In the genomic region with DNA sequence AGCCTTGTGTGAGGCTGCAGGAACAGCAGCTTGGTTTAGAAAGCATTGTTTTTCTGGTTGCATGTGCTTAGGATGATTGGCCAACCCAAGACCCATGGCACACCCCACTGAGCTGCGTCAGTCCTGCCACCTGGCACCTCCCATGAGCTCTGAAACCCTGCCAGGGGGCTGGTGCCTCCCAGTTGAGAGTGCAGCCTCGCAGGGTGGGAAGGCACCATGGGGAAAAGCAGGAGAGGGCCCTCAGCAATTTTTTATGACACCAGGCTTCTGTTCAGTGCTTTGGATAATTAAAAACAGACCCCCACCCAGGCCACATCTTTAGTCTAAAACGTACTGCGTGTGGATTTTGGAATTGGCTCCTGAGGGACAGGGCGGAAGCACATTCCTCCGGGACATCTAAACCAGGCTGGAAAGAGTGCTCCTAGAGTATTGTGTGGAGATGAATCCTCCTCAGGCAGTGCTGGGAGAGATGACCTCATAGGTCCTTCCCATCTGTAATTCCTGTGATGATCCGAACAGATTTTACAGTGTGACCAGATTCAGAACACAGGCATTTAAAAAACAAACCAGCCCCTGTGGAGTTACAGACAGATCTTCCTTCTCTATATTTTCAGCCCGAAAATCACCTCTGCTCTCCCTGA, we compare ENCODE assay signal across 24 cellular contexts.
DNase-seq lines count a peak whose midpoint lies in the region; ATAC-seq and TF ChIP-seq lines count a peak whose summit lies in the region.
"Had no signal": no experiment of that assay in that cellular context is flagged by ENCODE, and none has a peak within 500 bp of the region (broad histone marks: within the 10 kb centered on the region; RNA-seq: fewer than 3 reads in every experiment).

No MANE protein-coding gene starts in this region.

- H3K27ac Mint-ChIP-seq in HFFc6, result no peak overlapping the region
- no peak overlapping the region for H3K27ac Mint-ChIP-seq in MCF 10A (ENCODE audit: low read depth, unreplicated experiment)
- H3K27ac Mint-ChIP-seq: activated CD4-positive, alpha-beta T cell treated with anti-CD3 and anti-CD28 coated beads for 36 hours; activated naive CD4-positive, alpha-beta T cell treated with anti-CD3 and anti-CD28 coated beads for 36 hours; dendritic cell treated with granulocyte-macrophage colony-stimulating factor and Interleukin-4, amounts not matched to agents 40 ng/mL and 50 ng/mL, for 4 days; stimulated activated naive B cell treated with anti-CD40 and anti-IgM and Interleukin-4, amounts not matched to agents 10 μg/mL and 1 μg/mL and 100 μg/mL, for 72 hours had no signal

- H3K14ac ChIP-seq in IMR-90 (replicated peaks; ENCODE audit: low read depth, low read length), result no peak overlapping the region

- in situ Hi-C loops in IMR-90 (cut with MboI; ENCODE audit: low sequenced_read_pairs), result no loop called here

- peaks cover 5% of the 10 kb centered on the region for H3K9me1 ChIP-seq in IMR-90 (ENCODE audit: insufficient read depth, low read length)

- no peaks in the 10 kb centered on the region for H3K4me1 ChIP-seq in IMR-90 (ENCODE audit: control insufficient read depth, insufficient read depth, low read length)
- peaks cover 22% of the 10 kb centered on the region for H3K4me1 ChIP-seq in smooth muscle cell (ENCODE audit: low read depth)
- H3K4me1 ChIP-seq: BLaER1, esophagus squamous epithelium had no signal

- TF ChIP-seq POLR2A in IMR-90 (IDR thresholded peaks at IDR 0.05; ENCODE audit: low read depth, low read length), result no peak

- peaks cover 5% of the 10 kb centered on the region for H3F3A ChIP-seq in smooth muscle cell (ENCODE audit: low read depth)

- H3K36me3 ChIP-seq in IMR-90 (ENCODE audit: control insufficient read depth, insufficient read depth, low read length) (no peaks in the 10 kb centered on the region), smooth muscle cell (ENCODE audit: low read depth) (no peaks in the 10 kb centered on the region)
- H3K36me3 ChIP-seq: BLaER1, esophagus squamous epithelium, ovary had no signal

- no peak for TF ChIP-seq RAD21 in IMR-90 (IDR thresholded peaks at IDR 0.05; ENCODE audit: low read length)

- H3K4me3 Mint-ChIP-seq in HFFc6, result no peak overlapping the region
- H3K4me3 Mint-ChIP-seq in MCF 10A (ENCODE audit: unreplicated experiment), result no peak overlapping the region
- H3K4me3 Mint-ChIP-seq: activated CD4-positive, alpha-beta T cell treated with anti-CD3 and anti-CD28 coated beads for 36 hours; activated naive CD4-positive, alpha-beta T cell treated with anti-CD3 and anti-CD28 coated beads for 36 hours; dendritic cell treated with granulocyte-macrophage colony-stimulating factor and Interleukin-4, amounts not matched to agents 40 ng/mL and 50 ng/mL, for 4 days; stimulated activated naive B cell treated with anti-CD40 and anti-IgM and Interleukin-4, amounts not matched to agents 10 μg/mL and 1 μg/mL and 100 μg/mL, for 72 hours had no signal

- no peak overlapping the region for H3K56ac ChIP-seq in IMR-90 (ENCODE audit: extremely low read depth, insufficient read depth, low read length)

- no peak overlapping the region for H2BK15ac ChIP-seq in IMR-90 (ENCODE audit: low read depth, low read length)

- H4K20me1 ChIP-seq in IMR-90 (ENCODE audit: insufficient read depth, low read length) (no peaks in the 10 kb centered on the region), smooth muscle cell (ENCODE audit: low read depth) (no peaks in the 10 kb centered on the region)
- H4K20me1 ChIP-seq: BLaER1 had no signal

- ATAC-seq in IMR-90 (ENCODE audit: low read depth) (peak; percentile 58; the same call in 1 of the 2 replicates), left cardiac atrium (peak; percentile 34 to 82), GM19467 (IDR thresholded peaks at IDR 0.05; ENCODE audit: unreplicated experiment) (no peak)
- ATAC-seq: activated CD4-positive, alpha-beta T cell treated with anti-CD3 and anti-CD28 coated beads for 36 hours; K562; stimulated activated naive B cell treated with anti-CD40 and anti-IgM and Interleukin-4, amounts not matched to agents 10 μg/mL and 1 μg/mL and 100 μg/mL, for 72 hours had no signal

- H3K27me3 Mint-ChIP-seq in HFFc6 (ENCODE audit: insufficient read depth) (peaks cover 7% of the 10 kb centered on the region; the same call in 1 of the 2 replicates), MCF 10A (ENCODE audit: insufficient read depth, unreplicated experiment) (no peaks in the 10 kb centered on the region)
- H3K27me3 Mint-ChIP-seq: dendritic cell treated with granulocyte-macrophage colony-stimulating factor and Interleukin-4, amounts not matched to agents 40 ng/mL and 50 ng/mL, for 4 days had no signal

- H3K4me2 ChIP-seq in IMR-90 (ENCODE audit: low read depth, low read length) (no peak overlapping the region), smooth muscle cell (peak overlapping the region; percentile 44)
- H3K4me2 ChIP-seq: BLaER1 had no signal

- no peak overlapping the region for H3K27ac ChIP-seq in IMR-90 (ENCODE audit: insufficient read depth, low read length)
- H3K27ac ChIP-seq in smooth muscle cell (ENCODE audit: low read depth), result peak overlapping the region; percentile 67
- H3K27ac ChIP-seq: BLaER1, esophagus squamous epithelium, HL-60, ovary had no signal

- intact Hi-C loops in IMR-90 (cut with micrococcal nuclease), result no loop called here
- intact Hi-C loops in left cardiac atrium (cut with DNase I), result no loop called here
- intact Hi-C loops in MCF 10A (cut with micrococcal nuclease), result no loop called here

- whole genome bisulfite sequencing in IMR-90 (ENCODE audit: extremely low coverage in 2 of 2, insufficient read length in 1 of 2), 2 experiments, result 80% methylated on average over 1 of the region's 8 CpGs; no CpG with 5 or more reads in 1 of the 2 experiments
- 42% methylated on average over 8 of the region's 8 CpGs for WGBS in smooth muscle cell (ENCODE audit: low lambda C conversion rate)

- no peak overlapping the region for H4K5ac ChIP-seq in IMR-90 (ENCODE audit: low read depth, low read length)

- no peak overlapping the region for H4K91ac ChIP-seq in IMR-90 (ENCODE audit: insufficient read depth, low read depth, low read length)

- no peaks in the 10 kb centered on the region for H3K36me3 Mint-ChIP-seq in HFFc6 (ENCODE audit: low read depth)
- H3K36me3 Mint-ChIP-seq in MCF 10A (ENCODE audit: insufficient read depth, unreplicated experiment), result no peaks in the 10 kb centered on the region
- H3K36me3 Mint-ChIP-seq: stimulated activated naive B cell treated with anti-CD40 and anti-IgM and Interleukin-4, amounts not matched to agents 10 μg/mL and 1 μg/mL and 100 μg/mL, for 72 hours had no signal

- POLR2A ChIA-PET in IMR-90 (lab: Charles Lee; ENCODE audit: unreplicated experiment) (no interaction called here), MCF 10A (lab: Yijun Ruan, JAX) (no interaction called here)

- H3K9me3 Mint-ChIP-seq in HFFc6 (peaks cover 6% of the 10 kb centered on the region; the same call in 1 of the 2 replicates), MCF 10A (ENCODE audit: unreplicated experiment) (peaks cover 11% of the 10 kb centered on the region)
- H3K9me3 Mint-ChIP-seq: activated naive CD4-positive, alpha-beta T cell treated with anti-CD3 and anti-CD28 coated beads for 36 hours; dendritic cell treated with granulocyte-macrophage colony-stimulating factor and Interleukin-4, amounts not matched to agents 40 ng/mL and 50 ng/mL, for 4 days; stimulated activated naive B cell treated with anti-CD40 and anti-IgM and Interleukin-4, amounts not matched to agents 10 μg/mL and 1 μg/mL and 100 μg/mL, for 72 hours had no signal

- no peak overlapping the region for H3K4me3 ChIP-seq in IMR-90 (ENCODE audit: insufficient read depth, low read depth, low read length)
- H3K4me3 ChIP-seq in smooth muscle cell, result no peak overlapping the region
- H3K4me3 ChIP-seq: BLaER1, esophagus squamous epithelium, K562, ovary had no signal

- BruUV-seq in IMR-90 (replicated peaks; lab: Mats Ljungman, UMichigan) (no TSS peak), MCF 10A (replicated peaks; lab: Mats Ljungman, UMichigan) (no TSS peak)

- no peak overlapping the region; the same call in 1 of the 2 replicates for H2AK5ac ChIP-seq in IMR-90 (ENCODE audit: low read depth, low read length)

- no peaks in the 10 kb centered on the region for H3K79me1 ChIP-seq in IMR-90 (ENCODE audit: low read depth in 1 of 2, low read length in 2 of 2)

- H3K4me1 Mint-ChIP-seq in HFFc6 (ENCODE audit: low read depth) (no peaks in the 10 kb centered on the region; the same call in 1 of the 2 replicates), MCF 10A (ENCODE audit: insufficient read depth, unreplicated experiment) (no peaks in the 10 kb centered on the region)
- H3K4me1 Mint-ChIP-seq: activated CD4-positive, alpha-beta T cell treated with anti-CD3 and anti-CD28 coated beads for 36 hours had no signal

- CTCF ChIA-PET in IMR-90 (lab: Yijun Ruan, JAX) (no interaction called here), MCF 10A (lab: Yijun Ruan, JAX) (no interaction called here)

- no peak for DNase-seq in IMR-90
- DNase-seq in T1000 (lab: John Stamatoyannopoulos, UW), result peak; percentile 37
- peak; percentile 30 for DNase-seq in left cardiac atrium
- no peak for DNase-seq in smooth muscle cell (lab: John Stamatoyannopoulos, UW; ENCODE audit: unreplicated experiment)
- no peak for DNase-seq in HFFc6
- no peak for DNase-seq in MCF 10A (ENCODE audit: unreplicated experiment)
- DNase-seq in DMS79 (lab: John Stamatoyannopoulos, UW), result no peak
- DNase-seq: activated CD4-positive, alpha-beta T cell treated with anti-CD3 and anti-CD28 coated beads for 36 hours; activated CD8-positive, alpha-beta memory T cell treated with anti-CD3 and anti-CD28 coated beads, Interleukin-2, amount 50 U/mL, for 4 hours; activated naive CD4-positive, alpha-beta T cell treated with anti-CD3 and anti-CD28 coated beads for 36 hours; esophagus squamous epithelium; hypothalamus; kidney glomerular epithelial cell; NCI-H1105 treated with DMSO at 0.1 percent for 48 hours; NCI-H226; ovary; SIG-M5; stimulated activated naive B cell treated with anti-CD40 and anti-IgM and Interleukin-4, amounts not matched to agents 10 μg/mL and 1 μg/mL and 100 μg/mL, for 72 hours; trophoblast cell had no signal

- TF ChIP-seq CTCF in IMR-90 (conservative IDR thresholded peaks at IDR 0.05; ENCODE audit: low read depth, low read length), result no peak
- TF ChIP-seq CTCF in smooth muscle cell (IDR thresholded peaks at IDR 0.05; ENCODE audit: borderline replicate concordance, insufficient read depth, poor library complexity, severe bottlenecking), result no peak
- no peak for TF ChIP-seq CTCF in HFFc6 (IDR thresholded peaks at IDR 0.05)
- no peak for TF ChIP-seq CTCF in MCF 10A (IDR thresholded peaks at IDR 0.05; ENCODE audit: unreplicated experiment)

- dilution Hi-C loops in IMR-90 (cut with HindIII; ENCODE audit: low sequenced_read_pairs, unreplicated experiment), result no loop called here

- no peak overlapping the region for H3K23ac ChIP-seq in IMR-90 (ENCODE audit: low read depth, low read length)

- H2BK120ac ChIP-seq in IMR-90 (ENCODE audit: low read depth, low read length), result no peak overlapping the region

- H4K8ac ChIP-seq in IMR-90 (ENCODE audit: low read depth in 2 of 2, low read length in 2 of 2), result no peak overlapping the region

- H2AFZ ChIP-seq in IMR-90 (replicated peaks; ENCODE audit: low read length, poor library complexity) (peak overlapping the region; percentile 23), smooth muscle cell (ENCODE audit: low read depth) (peak overlapping the region; percentile 6)

- H3K79me2 ChIP-seq in smooth muscle cell (ENCODE audit: low read depth), result no peaks in the 10 kb centered on the region

- H3K9ac ChIP-seq in IMR-90 (ENCODE audit: low read depth, low read length), result no peak overlapping the region
- H3K9ac ChIP-seq in smooth muscle cell (ENCODE audit: low read depth), result no peak overlapping the region
- H3K9ac ChIP-seq: BLaER1 had no signal

- H2AK9ac ChIP-seq in IMR-90 (replicated peaks; ENCODE audit: low read depth, low read length, poor library complexity), result no peak overlapping the region

- H3K4ac ChIP-seq in IMR-90 (ENCODE audit: low read depth, low read length), result no peak overlapping the region

- H2BK20ac ChIP-seq in IMR-90 (ENCODE audit: low read depth, low read length), result no peak overlapping the region

- H3K9me3 ChIP-seq in IMR-90 (ENCODE audit: control insufficient read depth, insufficient read depth, low read length) (no peaks in the 10 kb centered on the region), smooth muscle cell (replicated peaks; ENCODE audit: low read depth) (no peaks in the 10 kb centered on the region)
- H3K9me3 ChIP-seq: BLaER1, esophagus squamous epithelium, ovary had no signal

- H3K27me3 ChIP-seq in IMR-90 (ENCODE audit: control insufficient read depth, insufficient read depth, low read length) (peaks cover 50% of the 10 kb centered on the region), smooth muscle cell (ENCODE audit: low read depth) (no peaks in the 10 kb centered on the region)
- H3K27me3 ChIP-seq: BLaER1, esophagus squamous epithelium, ovary had no signal

- H3K18ac ChIP-seq in IMR-90 (ENCODE audit: low read depth, low read length), result no peak overlapping the region

- H2BK5ac ChIP-seq in IMR-90 (ENCODE audit: low read depth, low read length, poor library complexity, severe bottlenecking), result no peak overlapping the region

Comparison
In these comparisons a context has a peak if more than half of its experiments do, and no peak if none do; other contexts are left out.
1. DNase-seq: peak in T1000 (single experiment) and left cardiac atrium (single experiment); none in IMR-90 (single experiment), smooth muscle cell (single experiment), HFFc6 (single experiment), MCF 10A (single experiment) and DMS79 (single experiment).